8 cellular contexts compared by ENCODE assay signal in the genomic region with DNA sequence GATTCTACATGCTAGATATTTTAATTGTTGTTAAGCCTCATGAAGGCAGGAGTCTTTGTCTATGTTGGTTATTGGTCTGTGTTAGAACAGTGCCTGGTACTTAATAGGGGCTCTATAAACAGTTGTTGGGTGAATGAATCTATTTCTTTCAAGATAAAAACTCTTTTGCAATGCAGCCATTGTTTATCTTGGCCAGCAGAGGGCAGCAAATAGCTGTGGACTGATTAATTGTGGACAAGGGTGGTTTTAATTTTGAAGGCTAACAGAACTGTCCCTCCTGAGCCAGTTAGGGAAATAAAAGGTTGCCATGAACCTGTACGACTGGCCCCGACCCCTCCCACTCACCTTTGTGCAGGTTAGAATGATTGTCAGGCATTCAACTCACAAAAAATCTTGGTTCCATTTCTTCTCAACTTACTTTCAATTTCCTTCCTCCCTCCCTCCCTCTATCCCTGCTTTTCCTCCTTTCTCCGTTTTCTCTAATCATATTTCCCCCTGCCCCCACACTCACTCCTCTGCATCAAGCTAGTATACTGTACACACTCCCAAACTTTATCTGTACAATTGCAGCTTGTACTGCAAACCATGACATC.
DNase-seq lines count a peak whose midpoint lies in the region; ATAC-seq and TF ChIP-seq lines count a peak whose summit lies in the region.

No MANE protein-coding gene starts in this region.

- H3K4me1 ChIP-seq in stomach: peaks cover 0 to 36% (median 16%) of the 10 kb centered on the region in 4 donors

- 0 to 8% (median 2%) methylated on average over 3 of the region's 3 CpGs for WGBS in stomach, 5 donors

- H3K9me3 ChIP-seq in stomach: no peaks in the 10 kb centered on the region

- peaks cover 0 to 6% (median 0%) of the 10 kb centered on the region in 4 donors for H3K36me3 ChIP-seq in stomach

- H3K9me3 Mint-ChIP-seq in activated CD4-positive, alpha-beta T cell treated with anti-CD3 and anti-CD28 coated beads for 36 hours (ENCODE audit: low read depth): no peaks in the 10 kb centered on the region
- H3K9me3 Mint-ChIP-seq in endothelial cell (ENCODE audit: unreplicated experiment): no peaks in the 10 kb centered on the region

- CTCF ChIA-PET in activated CD4-positive, alpha-beta T cell treated with anti-CD3 and anti-CD28 coated beads for 36 hours (lab: Charles Lee): interaction anchor here (0.6 to 2.2 kb wide), 18 partner anchors 9 to 1620 kb away, joined by 3 to 11 read pairs (median 4); no protein-coding TSS in a partner anchor

- no peak overlapping the region for H3K4me3 ChIP-seq in AG09309 (ENCODE audit: control insufficient read depth, low read depth, low read length)
- peak overlapping the region in 2 of 4 donors; percentile 24 to 33 for H3K4me3 ChIP-seq in stomach

- DNase-seq in AG09309 (ENCODE audit: low read depth) (no peak), GM19238 (ENCODE audit: insufficient read length, low spot score) (peak; percentile 8), NCI-H2196 (lab: John Stamatoyannopoulos, UW; ENCODE audit: unreplicated experiment) (peak; percentile 66), endothelial cell (ENCODE audit: low spot score) (peak; percentile 60), mucosa of gallbladder (ENCODE audit: low spot score) (peak; percentile 58), stomach (peak; percentile 52)
- DNase-seq in activated CD4-positive, alpha-beta T cell treated with anti-CD3 and anti-CD28 coated beads for 36 hours: peak; percentile 66

- no peaks in the 10 kb centered on the region for H3K36me3 Mint-ChIP-seq in activated CD4-positive, alpha-beta T cell treated with anti-CD3 and anti-CD28 coated beads for 36 hours (ENCODE audit: low read depth)
- H3K36me3 Mint-ChIP-seq in endothelial cell (ENCODE audit: low read depth, unreplicated experiment): no peaks in the 10 kb centered on the region

- H3K27ac Mint-ChIP-seq in activated CD4-positive, alpha-beta T cell treated with anti-CD3 and anti-CD28 coated beads for 36 hours: no peak overlapping the region
- H3K27ac Mint-ChIP-seq in endothelial cell (ENCODE audit: unreplicated experiment): no peak overlapping the region

- TF ChIP-seq EP300 in stomach (IDR thresholded peaks at IDR 0.05): no peak

- ATAC-seq in activated CD4-positive, alpha-beta T cell treated with anti-CD3 and anti-CD28 coated beads for 36 hours: no peak
- no peak for ATAC-seq in GM21576 (IDR thresholded peaks at IDR 0.05; ENCODE audit: unreplicated experiment)

- no peak for TF ChIP-seq POLR2A in stomach (IDR thresholded peaks at IDR 0.05)

- TF ChIP-seq CTCF in AG09309 (IDR thresholded peaks at IDR 0.05; ENCODE audit: control insufficient read depth, insufficient read depth, low read depth, low read length, missing control alignments) (peak; percentile 81), endothelial cell (IDR thresholded peaks at IDR 0.05; ENCODE audit: unreplicated experiment) (peak; percentile 88), stomach (IDR thresholded peaks at IDR 0.05) (peak in 5 of 7 experiments; percentile 64 to 91 (median 80))

- POLR2A ChIA-PET in activated CD4-positive, alpha-beta T cell treated with anti-CD3 and anti-CD28 coated beads for 36 hours (lab: Charles Lee): no interaction called here

- intact Hi-C loops in activated CD4-positive, alpha-beta T cell treated with anti-CD3 and anti-CD28 coated beads for 36 hours (cut with DNase I, micrococcal nuclease): loop anchor here (1.0 to 10.0 kb wide), 8 partner anchors 226 to 1621 kb away; no protein-coding TSS in a partner anchor
- intact Hi-C loops in stomach (cut with DNase I; ENCODE audit: low total_unique reads): loop anchor here (5.0 kb wide), 1 partner anchor 206 kb away; no protein-coding TSS in a partner anchor

- peaks cover 4% of the 10 kb centered on the region for H3K4me1 Mint-ChIP-seq in activated CD4-positive, alpha-beta T cell treated with anti-CD3 and anti-CD28 coated beads for 36 hours
- H3K4me1 Mint-ChIP-seq in endothelial cell (ENCODE audit: unreplicated experiment): peaks cover 11% of the 10 kb centered on the region

- H3K4me3 Mint-ChIP-seq in activated CD4-positive, alpha-beta T cell treated with anti-CD3 and anti-CD28 coated beads for 36 hours: no peak overlapping the region
- H3K4me3 Mint-ChIP-seq in endothelial cell (ENCODE audit: unreplicated experiment): no peak overlapping the region

- H3K27me3 Mint-ChIP-seq in activated CD4-positive, alpha-beta T cell treated with anti-CD3 and anti-CD28 coated beads for 36 hours: peaks cover 6% of the 10 kb centered on the region
- peaks cover 3% of the 10 kb centered on the region for H3K27me3 Mint-ChIP-seq in endothelial cell (ENCODE audit: unreplicated experiment)

- H3K27ac ChIP-seq in stomach: peak overlapping the region in 1 of 5 donors; percentile 27

- no peaks in the 10 kb centered on the region for H3K27me3 ChIP-seq in stomach
